17 cellular contexts compared by ENCODE assay signal in genomic region chr21:16821588-16821987, GRCh38.
"Had no signal": no experiment of that assay in that cellular context is flagged by ENCODE, and none has a peak within 500 bp of the region (broad histone marks: within the 10 kb centered on the region; RNA-seq: fewer than 3 reads in every experiment).

No MANE protein-coding gene starts in this region.

- H3K36me3 ChIP-seq: breast epithelium, tibial artery had no signal

- H3K9me3 ChIP-seq: breast epithelium, tibial artery had no signal

- H3K4me2 ChIP-seq: hepatocyte had no signal

- H3K79me2 ChIP-seq: hepatocyte had no signal

- FAIRE-seq: urothelium cell line had no signal

- DNase-seq: activated CD4-positive, alpha-beta T cell treated with anti-CD3 and anti-CD28 coated beads, Interleukin-2, amount 10 ng/mL, durations not matched to agents 7 days and 5 days; activated CD4-positive, CD25-positive, alpha-beta regulatory T cell; activated CD8-positive, alpha-beta memory T cell treated with anti-CD3 and anti-CD28 coated beads, Interleukin-2, amount 50 U/mL, for 48 hours; activated gamma-delta T cell; activated T-cell treated with anti-CD3 and anti-CD28 coated beads, Interleukin-2, amount 50 U/mL, for 72 hours; amniotic stem cell; cerebellar nuclear complex; erythroblast; mesenchymal stem cell; stimulated activated CD4-positive, alpha-beta T cell treated with anti-CD3 and anti-CD28 coated beads, Interleukin-2, amount 100 ng/mL, for 48 hours; stimulated activated naive B cell treated with anti-CD40 and anti-IgM and Interleukin-4, amounts not matched to agents 10 μg/mL and 1 μg/mL and 100 μg/mL, for 72 hours; SW 1271; tibial artery had no signal

- ATAC-seq: activated naive CD4-positive, alpha-beta T cell treated with anti-CD3 and anti-CD28 coated beads, Interleukin-2, amount 50 U/mL, for 72 hours; activated T-cell treated with anti-CD3 and anti-CD28 coated beads, Interleukin-2, amount 50 U/mL, for 72 hours; stimulated activated naive B cell treated with anti-CD40 and anti-IgM and Interleukin-4, amounts not matched to agents 10 μg/mL and 1 μg/mL and 100 μg/mL, for 72 hours had no signal

- H3K27me3 ChIP-seq: breast epithelium, hepatocyte, tibial artery had no signal

- H2AFZ ChIP-seq: hepatocyte had no signal

- H3K4me3 ChIP-seq: breast epithelium, hepatocyte, tibial artery had no signal

- H3K27ac ChIP-seq: breast epithelium, hepatocyte, tibial artery had no signal

- H3K4me1 ChIP-seq: breast epithelium, tibial artery had no signal
